In genomic region chr11:102807921-102808320, GRCh38 we compare ENCODE assay signal across 8 cellular contexts. TPM values are rescaled to one million over a fixed set of nuclear protein-coding genes. Genes with fewer than 3 reads are reported as not detected.
DNase-seq lines count a peak whose midpoint lies in the region; ATAC-seq and TF ChIP-seq lines count a peak whose summit lies in the region.

No MANE protein-coding gene starts in this region.

- peak; percentile 31 for DNase-seq in stimulated activated CD4-positive, alpha-beta T cell treated with anti-CD3 and anti-CD28 coated beads, Interleukin-15, amount 100 ng/mL, for 24 hours
- no peak for DNase-seq in stimulated activated CD4-positive, alpha-beta T cell treated with anti-CD3 and anti-CD28 coated beads, Interleukin-4, amount 100 ng/mL, for 4 hours
- DNase-seq in LHCN-M2 (ENCODE audit: low read depth) (peak; percentile 34), fibroblast of mammary gland (ENCODE audit: low read depth) (peak; percentile 21), NCI-H2227 (lab: John Stamatoyannopoulos, UW; ENCODE audit: unreplicated experiment) (no peak)

- H3K4me3 ChIP-seq in fibroblast of mammary gland (ENCODE audit: control insufficient read depth, low read depth, low read length): no peak overlapping the region

- TF ChIP-seq CTCF in fibroblast of mammary gland (conservative IDR thresholded peaks at IDR 0.05; ENCODE audit: control insufficient read depth, insufficient read depth, low read depth, low read length): peak; percentile 32

- ATAC-seq in GM19351 (IDR thresholded peaks at IDR 0.05; ENCODE audit: unreplicated experiment) (no peak), GM18520 (IDR thresholded peaks at IDR 0.05; ENCODE audit: unreplicated experiment) (no peak), GM18861 (IDR thresholded peaks at IDR 0.05; ENCODE audit: unreplicated experiment) (no peak)

RNA-seq across cellular contexts. Expression of gene MMP1, which starts 10.0 kb away (rescaled TPM):
- 0.17 TPM in 1 of 2 replicates, not detected in the other for total RNA-seq in LHCN-M2 (2014; rRNA removed)
- 0.02 TPM for polyA plus RNA-seq in LHCN-M2 (2012)

RNA-seq across cellular contexts. Expression of gene MMP10, which starts 27.5 kb away (rescaled TPM):
- not detected in 2 replicates for total RNA-seq in LHCN-M2 (2014; rRNA removed)
- polyA plus RNA-seq in LHCN-M2 (2012): not detected

RNA-seq across cellular contexts. Expression of gene MMP3, which starts 35.5 kb away (rescaled TPM):
- total RNA-seq in LHCN-M2 (2014; rRNA removed): 5.1 and 9.0 TPM in 2 replicates
- 0.18 TPM for polyA plus RNA-seq in LHCN-M2 (2012)

Comparison
In these comparisons a context has a peak if more than half of its experiments do, and no peak if none do; other contexts are left out.
1. DNase-seq: peak in stimulated activated CD4-positive, alpha-beta T cell treated with anti-CD3 and anti-CD28 coated beads, Interleukin-15, amount 100 ng/mL, for 24 hours (single experiment), LHCN-M2 (single experiment) and fibroblast of mammary gland (single experiment); none in stimulated activated CD4-positive, alpha-beta T cell treated with anti-CD3 and anti-CD28 coated beads, Interleukin-4, amount 100 ng/mL, for 4 hours (0 of 2) and NCI-H2227 (single experiment).